11 cellular contexts compared by ENCODE assay signal in the genomic region with DNA sequence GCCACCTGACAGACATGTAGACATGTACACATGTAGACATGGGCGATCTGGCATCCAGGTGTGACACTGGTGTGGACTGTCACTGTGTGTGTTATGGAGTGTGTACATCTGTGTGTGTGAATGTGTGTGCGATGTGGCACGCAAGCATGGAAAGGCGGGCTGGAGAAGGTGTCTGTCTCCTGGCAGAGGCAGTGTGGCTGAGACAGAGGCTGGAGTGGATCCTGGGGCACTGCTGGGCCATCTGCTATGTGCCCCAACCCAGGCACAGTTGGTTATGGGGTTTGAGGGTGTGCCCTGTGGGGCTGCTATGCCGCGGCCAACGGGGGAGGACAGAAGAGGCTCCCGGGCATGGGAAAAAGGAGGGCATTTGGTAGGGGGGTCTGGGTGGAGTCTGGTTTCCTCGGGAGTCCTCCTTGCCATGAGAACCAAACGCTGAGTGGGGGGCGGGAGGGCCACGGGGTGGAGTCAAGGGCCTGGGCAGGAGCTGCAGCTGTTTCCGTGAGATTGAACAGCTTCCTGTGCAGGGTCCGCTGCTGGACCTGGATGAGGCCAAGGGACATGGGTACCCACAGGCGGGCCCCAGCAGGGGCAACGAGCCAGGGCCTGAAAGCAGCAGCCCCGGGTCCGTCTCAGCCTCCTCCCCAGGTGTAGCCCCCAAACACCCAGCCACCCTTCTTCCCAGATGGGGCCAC. TPM values are rescaled to one million over a fixed set of nuclear protein-coding genes. Genes with fewer than 3 reads are reported as not detected.
DNase-seq lines count a peak whose midpoint lies in the region; ATAC-seq and TF ChIP-seq lines count a peak whose summit lies in the region.
"Had no signal": no experiment of that assay in that cellular context is flagged by ENCODE, and none has a peak within 500 bp of the region (broad histone marks: within the 10 kb centered on the region; RNA-seq: fewer than 3 reads in every experiment).

No MANE protein-coding gene starts in this region.

- peaks cover 0 to 44% (median 5%) of the 10 kb centered on the region in 4 donors for H3K4me1 ChIP-seq in Peyer's patch
- peaks cover 4 to 63% of the 10 kb centered on the region in 2 donors for H3K4me1 ChIP-seq in muscle layer of duodenum (ENCODE audit: control insufficient read depth in 1 of 2, insufficient read depth in 2 of 2, low read length in 2 of 2)
- H3K4me1 ChIP-seq in tibial artery: peaks cover 3 to 87% (median 69%) of the 10 kb centered on the region in 4 donors

- H3K27me3 ChIP-seq in Peyer's patch (no peaks in the 10 kb centered on the region), muscle layer of duodenum (ENCODE audit: low read depth, low read length) (no peaks in the 10 kb centered on the region), tibial artery (no peaks in the 10 kb centered on the region)

- peak overlapping the region; percentile 14 for H3K4me3 Mint-ChIP-seq in endothelial cell (ENCODE audit: unreplicated experiment)
- H3K4me3 Mint-ChIP-seq in activated CD8-positive, alpha-beta T cell treated with anti-CD3 and anti-CD28 coated beads, Interleukin-2, amount 10 ng/mL, durations not matched to agents 7 days and 5 days: no peak overlapping the region
- H3K4me3 Mint-ChIP-seq: activated T-helper 1 cell treated with anti-CD3 and anti-CD28 coated beads, Interleukin-12 subunit alpha, Interleukin-12 subunit beta, Interleukin-2, Interleukin-4 antibody, amounts not matched to agents 30 ng/mL and 10 ng/mL and 1 ng/mL, durations not matched to agents 14 hours and 24 hours and 36 hours; natural killer cell treated with Interleukin-12 subunit alpha and Interleukin-12 subunit beta and Interleukin-15 and Interleukin-18, amount 100 ng/mL, for 72 hours had no signal

- no peak overlapping the region for H3K27ac Mint-ChIP-seq in endothelial cell (ENCODE audit: unreplicated experiment)
- H3K27ac Mint-ChIP-seq in activated CD8-positive, alpha-beta T cell treated with anti-CD3 and anti-CD28 coated beads, Interleukin-2, amount 10 ng/mL, durations not matched to agents 7 days and 5 days: no peak overlapping the region
- H3K27ac Mint-ChIP-seq: activated T-helper 1 cell treated with anti-CD3 and anti-CD28 coated beads, Interleukin-12 subunit alpha, Interleukin-12 subunit beta, Interleukin-2, Interleukin-4 antibody, amounts not matched to agents 30 ng/mL and 10 ng/mL and 1 ng/mL, durations not matched to agents 14 hours and 24 hours and 36 hours; natural killer cell treated with Interleukin-12 subunit alpha and Interleukin-12 subunit beta and Interleukin-15 and Interleukin-18, amount 100 ng/mL, for 72 hours had no signal

- no peak for TF ChIP-seq CTCF in Peyer's patch (IDR thresholded peaks at IDR 0.05)
- TF ChIP-seq CTCF in endothelial cell (IDR thresholded peaks at IDR 0.05; ENCODE audit: unreplicated experiment): no peak
- no peak for TF ChIP-seq CTCF in tibial artery (IDR thresholded peaks at IDR 0.05)

- peaks cover 8% of the 10 kb centered on the region for H3K36me3 Mint-ChIP-seq in endothelial cell (ENCODE audit: low read depth, unreplicated experiment)
- no peaks in the 10 kb centered on the region for H3K36me3 Mint-ChIP-seq in activated CD8-positive, alpha-beta T cell treated with anti-CD3 and anti-CD28 coated beads, Interleukin-2, amount 10 ng/mL, durations not matched to agents 7 days and 5 days (ENCODE audit: low read depth)
- H3K36me3 Mint-ChIP-seq: natural killer cell treated with Interleukin-12 subunit alpha and Interleukin-12 subunit beta and Interleukin-15 and Interleukin-18, amount 100 ng/mL, for 72 hours had no signal

- POLR2A ChIA-PET in activated CD8-positive, alpha-beta T cell treated with anti-CD3 and anti-CD28 coated beads, Interleukin-2, amount 10 ng/mL, durations not matched to agents 7 days and 5 days (lab: Charles Lee): no interaction called here

- TF ChIP-seq POLR2A in Peyer's patch (IDR thresholded peaks at IDR 0.05): no peak

- intact Hi-C loops in tibial artery (cut with DNase I; ENCODE audit: low total_unique reads): loop anchor here (2.0 kb wide), 1 partner anchor 134 kb away; no protein-coding TSS in a partner anchor

- H3K36me3 ChIP-seq in Peyer's patch (no peaks in the 10 kb centered on the region), muscle layer of duodenum (ENCODE audit: control insufficient read depth in 1 of 2, insufficient read depth in 2 of 2, low read length in 2 of 2) (no peaks in the 10 kb centered on the region), tibial artery (peaks cover 0 to 8% (median under 1%) of the 10 kb centered on the region in 3 donors)

- H3K9me3 ChIP-seq in Peyer's patch: no peaks in the 10 kb centered on the region
- H3K9me3 ChIP-seq in muscle layer of duodenum (ENCODE audit: control insufficient read depth in 1 of 2, low read length in 2 of 2): no peaks in the 10 kb centered on the region
- H3K9me3 ChIP-seq in tibial artery: no peaks in the 10 kb centered on the region

- H3K4me3 ChIP-seq in Peyer's patch: peak overlapping the region; percentile 30 to 50 (median 36)
- peak overlapping the region; percentile 61 to 70 for H3K4me3 ChIP-seq in muscle layer of duodenum (ENCODE audit: low read depth in 1 of 2, low read length in 2 of 2)
- H3K4me3 ChIP-seq in tibial artery: peak overlapping the region; percentile 80 to 93

- H3K27ac ChIP-seq in Peyer's patch (peak overlapping the region in 2 of 4 donors; percentile 63 to 77), muscle layer of duodenum (ENCODE audit: low read length) (no peak overlapping the region), tibial artery (peak overlapping the region; percentile 98)

- ATAC-seq in activated CD8-positive, alpha-beta T cell treated with anti-CD3 and anti-CD28 coated beads, Interleukin-2, amount 10 ng/mL, durations not matched to agents 7 days and 5 days: no peak
- ATAC-seq in HG03095 (IDR thresholded peaks at IDR 0.05; ENCODE audit: unreplicated experiment): no peak

- peaks cover 6% of the 10 kb centered on the region for H3K27me3 Mint-ChIP-seq in endothelial cell (ENCODE audit: unreplicated experiment)
- H3K27me3 Mint-ChIP-seq in activated CD8-positive, alpha-beta T cell treated with anti-CD3 and anti-CD28 coated beads, Interleukin-2, amount 10 ng/mL, durations not matched to agents 7 days and 5 days (ENCODE audit: low read depth): peaks cover 47% of the 10 kb centered on the region

- DNase-seq in Peyer's patch (no peak), endothelial cell (ENCODE audit: low spot score) (no peak), tibial artery (peak in 1 of 2 donors; percentile 55), SK-N-DZ (ENCODE audit: low spot score) (no peak)
- DNase-seq in activated CD8-positive, alpha-beta T cell treated with anti-CD3 and anti-CD28 coated beads, Interleukin-2, amount 10 ng/mL, durations not matched to agents 7 days and 5 days: no peak
- DNase-seq in activated CD4-positive, alpha-beta T cell treated with anti-CD3 and anti-CD28 coated beads, Interleukin-2, amount 50 U/mL, for 1 hour: no peak
- DNase-seq: cortex of kidney had no signal

- peaks cover 18% of the 10 kb centered on the region for H3K4me1 Mint-ChIP-seq in endothelial cell (ENCODE audit: unreplicated experiment)
- H3K4me1 Mint-ChIP-seq in activated CD8-positive, alpha-beta T cell treated with anti-CD3 and anti-CD28 coated beads, Interleukin-2, amount 10 ng/mL, durations not matched to agents 7 days and 5 days (ENCODE audit: low read depth): no peaks in the 10 kb centered on the region

- no peaks in the 10 kb centered on the region for H3K9me3 Mint-ChIP-seq in endothelial cell (ENCODE audit: unreplicated experiment)
- H3K9me3 Mint-ChIP-seq in activated CD8-positive, alpha-beta T cell treated with anti-CD3 and anti-CD28 coated beads, Interleukin-2, amount 10 ng/mL, durations not matched to agents 7 days and 5 days (ENCODE audit: insufficient read depth): no peaks in the 10 kb centered on the region
- H3K9me3 Mint-ChIP-seq: activated T-helper 1 cell treated with anti-CD3 and anti-CD28 coated beads, Interleukin-12 subunit alpha, Interleukin-12 subunit beta, Interleukin-2, Interleukin-4 antibody, amounts not matched to agents 30 ng/mL and 10 ng/mL and 1 ng/mL, durations not matched to agents 14 hours and 24 hours and 36 hours; natural killer cell treated with Interleukin-12 subunit alpha and Interleukin-12 subunit beta and Interleukin-15 and Interleukin-18, amount 100 ng/mL, for 72 hours had no signal

- CTCF ChIA-PET in activated CD8-positive, alpha-beta T cell treated with anti-CD3 and anti-CD28 coated beads, Interleukin-2, amount 10 ng/mL, durations not matched to agents 7 days and 5 days (lab: Charles Lee): interaction anchor here (1.1 to 1.2 kb wide), 2 partner anchors 74 to 164 kb away, joined by 3 read pairs; no protein-coding TSS in a partner anchor

RNA-seq across cellular contexts. Expression of gene ELN, which starts 1.3 kb away (rescaled TPM):
- 100 to 1,000 TPM in 1 of 4 donors, 10 to 100 TPM in 3; 11.5 to 210 (median 27.9) TPM for total RNA-seq in Peyer's patch
- total RNA-seq in endothelial cell (ENCODE audit: unreplicated experiment): 44.8 TPM
- total RNA-seq in activated CD8-positive, alpha-beta T cell treated with anti-CD3 and anti-CD28 coated beads, Interleukin-2, amount 10 ng/mL, durations not matched to agents 7 days and 5 days: not detected
- 0.77 and 1.3 TPM in 2 replicates for polyA plus RNA-seq in SK-N-DZ (2014; cell fraction: cytosol; rRNA removed)
- 0.49 and 0.69 TPM in 2 replicates for polyA plus RNA-seq in SK-N-DZ (2014; cell fraction: nucleus; rRNA removed)
- total RNA-seq: activated T-helper 1 cell treated with anti-CD3 and anti-CD28 coated beads, Interleukin-12 subunit alpha, Interleukin-12 subunit beta, Interleukin-2, Interleukin-4 antibody, amounts not matched to agents 30 ng/mL and 10 ng/mL and 1 ng/mL, durations not matched to agents 14 hours and 24 hours and 36 hours had no signal

RNA-seq across cellular contexts. Expression of gene LIMK1, which starts 54.4 kb away (rescaled TPM):
- total RNA-seq in Peyer's patch: 10 to 100 TPM in 2 of 4 donors, 1 to 10 TPM in 2; 3.7 to 38.0 (median 11.7) TPM
- 51.0 TPM for total RNA-seq in endothelial cell (ENCODE audit: unreplicated experiment)
- total RNA-seq in activated CD8-positive, alpha-beta T cell treated with anti-CD3 and anti-CD28 coated beads, Interleukin-2, amount 10 ng/mL, durations not matched to agents 7 days and 5 days: 10 to 100 TPM; 33.5 to 37.6 TPM
- 16.3 and 21.9 TPM in 2 replicates for polyA plus RNA-seq in SK-N-DZ (2014; cell fraction: cytosol; rRNA removed)
- polyA plus RNA-seq in SK-N-DZ (2014; cell fraction: nucleus; rRNA removed): 17.3 and 18.2 TPM in 2 replicates

Comparison
In these comparisons a context has a peak if more than half of its experiments do, and no peak if none do; other contexts are left out.
1. H3K4me3 ChIP-seq: peak in every context shown above with its lines; median percentile 86 in tibial artery; 66 in muscle layer of duodenum; 36 in Peyer's patch.
2. RNA of gene ELN, which starts 1.3 kb away (total RNA-seq): 44.8 TPM in endothelial cell (single experiment) and 11.5 to 210 TPM in Peyer's patch; not detected in activated CD8-positive, alpha-beta T cell treated with anti-CD3 and anti-CD28 coated beads, Interleukin-2, amount 10 ng/mL, durations not matched to agents 7 days and 5 days; every median in the first group is over 10 times any median in the second.